8 cellular contexts compared by ENCODE assay signal in the genomic region with DNA sequence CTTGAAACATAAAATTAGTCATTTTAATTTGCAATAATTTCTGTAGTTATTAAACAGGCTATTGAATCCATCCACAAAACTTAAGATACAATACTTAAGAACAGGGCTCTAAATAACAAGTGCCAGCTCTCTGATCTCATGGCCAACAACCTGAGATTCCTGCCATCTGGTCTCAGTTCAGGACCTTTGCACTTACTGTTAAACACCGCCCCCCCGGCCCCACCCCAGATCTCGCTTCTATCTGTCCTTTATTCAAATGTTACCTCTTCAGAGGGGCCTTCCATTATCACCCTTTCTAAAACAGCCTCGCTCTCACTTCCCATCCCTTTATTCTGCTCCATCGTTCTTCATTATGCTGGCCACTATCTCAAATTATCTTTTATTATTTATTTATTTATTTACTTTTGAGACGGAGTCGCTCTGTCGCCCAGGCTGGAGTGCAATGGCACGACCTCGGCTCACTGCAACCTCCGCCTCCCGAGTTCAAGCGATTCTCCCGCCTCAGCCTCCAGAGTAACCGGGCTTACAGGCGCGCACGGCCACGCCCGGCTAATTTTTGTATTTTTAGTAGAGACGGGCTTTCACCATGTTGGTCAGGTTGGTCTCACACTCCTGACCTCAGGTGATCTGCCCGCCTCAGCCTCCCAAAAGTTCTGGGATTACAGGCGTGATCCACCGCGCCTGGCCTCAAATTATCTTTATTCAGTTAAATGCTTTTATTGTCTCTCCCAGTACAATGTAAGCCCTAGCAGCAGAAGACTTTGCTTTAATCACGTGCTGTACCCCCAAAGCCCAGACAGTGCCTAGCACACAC. TPM values are rescaled to one million over a fixed set of nuclear protein-coding genes. Genes with fewer than 3 reads are reported as not detected.
A peak's percentile ranks its signal among the peaks of the same experiment; 100 is the strongest.
DNase-seq lines count a peak whose midpoint lies in the region; ATAC-seq and TF ChIP-seq lines count a peak whose summit lies in the region.

No MANE protein-coding gene starts in this region.

- H3K27ac ChIP-seq in left lung (peak overlapping the region; percentile 69 to 86), thymus (ENCODE audit: low read depth) (peak overlapping the region; percentile 82)

- no peaks in the 10 kb centered on the region for H3K9me3 Mint-ChIP-seq in activated T-cell treated with anti-CD3 and anti-CD28 coated beads, Interleukin-2, amount 50 U/mL, for 4 hours

- intact Hi-C loops in left lung (cut with DNase I), result no loop called here

- peaks cover 28% of the 10 kb centered on the region for H3K4me1 Mint-ChIP-seq in activated T-cell treated with anti-CD3 and anti-CD28 coated beads, Interleukin-2, amount 50 U/mL, for 4 hours (ENCODE audit: low read depth)

- H3K36me3 Mint-ChIP-seq in activated T-cell treated with anti-CD3 and anti-CD28 coated beads, Interleukin-2, amount 50 U/mL, for 4 hours (ENCODE audit: insufficient read depth), result peaks cover 20% of the 10 kb centered on the region

- no peaks in the 10 kb centered on the region for H3K9me3 ChIP-seq in adipocyte (ENCODE audit: control insufficient read depth, low read length)
- no peaks in the 10 kb centered on the region for H3K9me3 ChIP-seq in left lung
- no peaks in the 10 kb centered on the region for H3K9me3 ChIP-seq in thymus (ENCODE audit: control insufficient read depth)

- no peaks in the 10 kb centered on the region for H3K27me3 ChIP-seq in adipocyte (replicated peaks; ENCODE audit: control insufficient read depth, insufficient read depth, low read length)
- no peaks in the 10 kb centered on the region for H3K27me3 ChIP-seq in left lung
- no peaks in the 10 kb centered on the region for H3K27me3 ChIP-seq in thymus (ENCODE audit: control insufficient read depth, insufficient read depth)

- no peak for DNase-seq in activated T-cell treated with anti-CD3 and anti-CD28 coated beads, Interleukin-2, amount 50 U/mL, for 4 hours
- DNase-seq in activated T-cell treated with anti-CD3 and anti-CD28 coated beads, Interleukin-2, amount 50 U/mL, for 1 hour, result no peak
- DNase-seq in adipocyte (ENCODE audit: low read depth), result no peak
- no peak for DNase-seq in left lung
- no peak for DNase-seq in AG08395 (ENCODE audit: low spot score)
- DNase-seq in stimulated activated CD4-positive, alpha-beta T cell treated with anti-CD3 and anti-CD28 coated beads, Interleukin-2, amount 100 ng/mL, for 24 hours, result no peak
- DNase-seq in NCI-H345 treated with DMSO at 0.1 percent for 48 hours (lab: John Stamatoyannopoulos, UW; ENCODE audit: unreplicated experiment), result no peak

- H3K36me3 ChIP-seq in adipocyte (ENCODE audit: control insufficient read depth, insufficient read depth, low read length, severe bottlenecking) (peaks cover 15% of the 10 kb centered on the region), left lung (peaks cover 0 to 25% of the 10 kb centered on the region in 2 donors), thymus (ENCODE audit: control insufficient read depth, insufficient read depth) (peaks cover 17% of the 10 kb centered on the region)

- peak overlapping the region; percentile 99 for H3K4me3 Mint-ChIP-seq in activated T-cell treated with anti-CD3 and anti-CD28 coated beads, Interleukin-2, amount 50 U/mL, for 4 hours

- H3K9ac ChIP-seq in adipocyte (ENCODE audit: low read length), result peak overlapping the region; percentile 97

- WGBS in thymus, result 78% methylated on average over 26 of the region's 26 CpGs

- TF ChIP-seq CTCF in left lung (IDR thresholded peaks at IDR 0.05), result no peak

- H3K27me3 Mint-ChIP-seq in activated T-cell treated with anti-CD3 and anti-CD28 coated beads, Interleukin-2, amount 50 U/mL, for 4 hours (ENCODE audit: low read depth), result peaks cover 5% of the 10 kb centered on the region

- peak overlapping the region; percentile 98 for H3K4me3 ChIP-seq in adipocyte (ENCODE audit: low read length)
- H3K4me3 ChIP-seq in left lung, result peak overlapping the region; percentile 90 to 99
- H3K4me3 ChIP-seq in thymus (ENCODE audit: low read length), result peak overlapping the region; percentile 77

- ATAC-seq in activated T-cell treated with anti-CD3 and anti-CD28 coated beads, Interleukin-2, amount 50 U/mL, for 4 hours, result no peak
- ATAC-seq in left lung, result no peak

- H3K4me1 ChIP-seq in adipocyte (ENCODE audit: control insufficient read depth, insufficient read depth, low read length) (peaks cover 17% of the 10 kb centered on the region), left lung (peaks cover 12 to 35% of the 10 kb centered on the region in 2 donors), thymus (ENCODE audit: control insufficient read depth, insufficient read depth, low read length) (peaks cover 9% of the 10 kb centered on the region)

RNA-seq across cellular contexts. Expression of gene SNRNP70, which starts 0.8 kb away (rescaled TPM):
- total RNA-seq in activated T-cell treated with anti-CD3 and anti-CD28 coated beads, Interleukin-2, amount 50 U/mL, for 4 hours, result 100 to 1,000 TPM; 278 to 294 (median 283) TPM
- total RNA-seq in left lung, result 100 to 1,000 TPM; 161 to 173 TPM
- 419 TPM for polyA plus RNA-seq in thymus

RNA-seq across cellular contexts. Expression of gene KCNA7, which starts 11.9 kb away (rescaled TPM):
- not detected for total RNA-seq in activated T-cell treated with anti-CD3 and anti-CD28 coated beads, Interleukin-2, amount 50 U/mL, for 4 hours
- total RNA-seq in left lung, result not detected
- polyA plus RNA-seq in thymus, result 0.05 TPM

RNA-seq across cellular contexts. Expression of gene NTF4, which starts 19.8 kb away (rescaled TPM):
- not detected for total RNA-seq in activated T-cell treated with anti-CD3 and anti-CD28 coated beads, Interleukin-2, amount 50 U/mL, for 4 hours
- 1 to 10 TPM; 2.1 to 6.2 TPM for total RNA-seq in left lung
- 30.1 TPM for polyA plus RNA-seq in thymus

RNA-seq across cellular contexts. Expression of gene CGB7, which starts 26.9 kb away (rescaled TPM):
- not detected for total RNA-seq in activated T-cell treated with anti-CD3 and anti-CD28 coated beads, Interleukin-2, amount 50 U/mL, for 4 hours
- under 1 TPM; 0.09 to 0.34 TPM for total RNA-seq in left lung
- 6.7 TPM for polyA plus RNA-seq in thymus

RNA-seq across cellular contexts. Expression of gene LIN7B, which starts 29.8 kb away (rescaled TPM):
- total RNA-seq in activated T-cell treated with anti-CD3 and anti-CD28 coated beads, Interleukin-2, amount 50 U/mL, for 4 hours, result 1 to 10 TPM; 4.0 to 6.3 (median 4.2) TPM
- total RNA-seq in left lung, result 1 to 10 TPM; 6.5 to 6.9 TPM
- polyA plus RNA-seq in thymus, result 9.0 TPM
